12 cellular contexts compared by ENCODE assay signal in genomic region chr14:68681256-68681655, GRCh38.
DNase-seq lines count a peak whose midpoint lies in the region; ATAC-seq and TF ChIP-seq lines count a peak whose summit lies in the region.
"Had no signal": no experiment of that assay in that cellular context is flagged by ENCODE, and none has a peak within 500 bp of the region (broad histone marks: within the 10 kb centered on the region; RNA-seq: fewer than 3 reads in every experiment).

No MANE protein-coding gene starts in this region.

- intact Hi-C loops in adrenal gland (cut with DNase I), result loop anchor here in 1 of 2 donors (5.0 kb wide), 1 partner anchor 106 kb away; no protein-coding TSS in a partner anchor

- H3K9ac ChIP-seq in H9 (ENCODE audit: extremely low read depth, insufficient read length, low read length) (no peak overlapping the region), mesenchymal stem cell (ENCODE audit: low read length) (peak overlapping the region; percentile 83)

- no peak overlapping the region for H2AFZ ChIP-seq in H9 (ENCODE audit: low read length)
- H2AFZ ChIP-seq in mesenchymal stem cell (ENCODE audit: low read depth, low read length), result no peak overlapping the region

- H4K5ac ChIP-seq in H9 (ENCODE audit: insufficient read length, low read depth, low read length), result no peak overlapping the region

- H3K18ac ChIP-seq in H9 (ENCODE audit: insufficient read length, low read depth, low read length) (no peak overlapping the region), mesenchymal stem cell (ENCODE audit: low read depth in 1 of 2, low read length in 2 of 2) (peak overlapping the region; percentile 82 to 86)

- H3K4me3 ChIP-seq in adrenal gland (no peak overlapping the region), mesenchymal stem cell (ENCODE audit: insufficient read depth in 1 of 2, low read depth in 1 of 2, low read length in 2 of 2) (peak overlapping the region in 1 of 2 experiments; percentile 8), suprapubic skin (no peak overlapping the region)

- TF ChIP-seq POLR2A in adrenal gland (IDR thresholded peaks at IDR 0.05) (no peak), suprapubic skin (IDR thresholded peaks at IDR 0.05) (no peak)

- H4K8ac ChIP-seq in H9 (replicated peaks; ENCODE audit: insufficient read length, low read depth, low read length), result no peak overlapping the region
- peak overlapping the region; percentile 76 for H4K8ac ChIP-seq in mesenchymal stem cell (ENCODE audit: low read length)

- DNase-seq in H9 (no peak), adrenal gland (no peak), mesenchymal stem cell (no peak), suprapubic skin (ENCODE audit: low spot score in 2 of 2) (peak in 1 of 2 donors; percentile 49), DMS114 treated with DMSO at 0.1 percent for 48 hours (lab: John Stamatoyannopoulos, UW; ENCODE audit: unreplicated experiment) (no peak), anterior cingulate cortex (lab: John Stamatoyannopoulos, UW) (no peak)
- DNase-seq: activated T-cell treated with anti-CD3 and anti-CD28 coated beads, Interleukin-2, amount 50 U/mL, for 72 hours; mesendoderm; NCI-H1694 treated with DMSO at 0.1 percent for 48 hours; PC-3 had no signal

- no peak for TF ChIP-seq EP300 in suprapubic skin (IDR thresholded peaks at IDR 0.05)

- no peak overlapping the region for H3T11ph ChIP-seq in H9 (ENCODE audit: low read length)

- no CpG with 5 or more reads among the region's 6 CpGs for WGBS in H9 (ENCODE audit: extremely low coverage, insufficient read length, low lambda C conversion rate)
- 84 to 88% (median 85%) methylated on average over 6 of the region's 6 CpGs for WGBS in adrenal gland, 4 donors
- WGBS in mesenchymal stem cell, result 96% methylated on average over 6 of the region's 6 CpGs
- whole genome bisulfite sequencing in suprapubic skin, result 79% methylated on average over 6 of the region's 6 CpGs

- H3K23ac ChIP-seq in H9 (ENCODE audit: insufficient read length, low read depth, low read length), result no peak overlapping the region
- H3K23ac ChIP-seq in mesenchymal stem cell (ENCODE audit: low read length in 2 of 2), result no peak overlapping the region

- ATAC-seq in HG03095 (IDR thresholded peaks at IDR 0.05; ENCODE audit: unreplicated experiment), result no peak
- ATAC-seq: activated T-cell treated with anti-CD3 and anti-CD28 coated beads, Interleukin-2, amount 50 U/mL, for 72 hours; PC-3; stimulated activated effector memory CD8-positive, alpha-beta T cell treated with anti-CD3 and anti-CD28 coated beads, Interleukin-12 subunit alpha, Interleukin-12 subunit beta, amount 100 ng/mL, for 72 hours had no signal

- H3K79me2 ChIP-seq in H9 (ENCODE audit: insufficient read depth, low read length), result no peaks in the 10 kb centered on the region

- H2BK5ac ChIP-seq in H9 (ENCODE audit: insufficient read length, low read length) (no peak overlapping the region), mesenchymal stem cell (ENCODE audit: low read depth, low read length, poor library complexity, severe bottlenecking) (peak overlapping the region; percentile 9)

- H3K79me1 ChIP-seq in H9 (ENCODE audit: insufficient read depth, low read depth, low read length, poor library complexity, severe bottlenecking) (no peaks in the 10 kb centered on the region), mesenchymal stem cell (replicated peaks; ENCODE audit: low read length, poor library complexity, severe bottlenecking) (peaks cover 11% of the 10 kb centered on the region)

- H3K4me1 ChIP-seq in H9 (ENCODE audit: insufficient read depth, low read length) (peaks cover 5% of the 10 kb centered on the region), adrenal gland (replicated peaks in 1 of 2) (peaks cover 24 to 73% of the 10 kb centered on the region in 2 donors), mesenchymal stem cell (ENCODE audit: control insufficient read depth, insufficient read depth, low read depth, low read length) (peaks cover 28% of the 10 kb centered on the region), suprapubic skin (peaks cover 77% of the 10 kb centered on the region)

- H4K20me1 ChIP-seq in H9 (ENCODE audit: control insufficient read depth, insufficient read depth, insufficient read length), result no peaks in the 10 kb centered on the region

- H4K91ac ChIP-seq in H9 (ENCODE audit: insufficient read length, low read depth, low read length) (no peak overlapping the region), mesenchymal stem cell (ENCODE audit: low read length) (peak overlapping the region; percentile 91)

- H3K4me1 Mint-ChIP-seq in H9, result peaks cover 29 to 31% of the 10 kb centered on the region in 2 experiments

- H3K27ac ChIP-seq in H9 (ENCODE audit: insufficient read length, low read depth, low read length) (no peak overlapping the region), adrenal gland (peak overlapping the region in 3 of 5 donors; percentile 24 to 87 (median 76)), mesenchymal stem cell (ENCODE audit: low read length, poor library complexity, severe bottlenecking) (no peak overlapping the region), suprapubic skin (peak overlapping the region; percentile 88)

- H3K27me3 Mint-ChIP-seq in H9 (ENCODE audit: low read depth), result no peaks in the 10 kb centered on the region

- H3K36me3 ChIP-seq in adrenal gland (replicated peaks in 1 of 2) (no peaks in the 10 kb centered on the region), mesenchymal stem cell (ENCODE audit: control insufficient read depth in 1 of 2, insufficient read depth in 2 of 2, low read depth in 1 of 2, low read length in 2 of 2) (peaks cover 0 to 5% of the 10 kb centered on the region in 2 experiments), suprapubic skin (no peaks in the 10 kb centered on the region)

- H2BK120ac ChIP-seq in H9 (ENCODE audit: low read depth, low read length, poor library complexity, severe bottlenecking), result no peak overlapping the region
- peak overlapping the region; percentile 85 for H2BK120ac ChIP-seq in mesenchymal stem cell (ENCODE audit: low read depth, low read length)

- H3K56ac ChIP-seq in H9 (ENCODE audit: insufficient read length, low read depth, low read length), result no peak overlapping the region

- H2BK15ac ChIP-seq in H9 (ENCODE audit: low read depth, low read length) (peak overlapping the region; percentile 16; the same call in 1 of the 2 replicates), mesenchymal stem cell (ENCODE audit: low read depth, poor library complexity, severe bottlenecking) (peak overlapping the region; percentile 78)

- no peak overlapping the region for H3K14ac ChIP-seq in H9 (ENCODE audit: insufficient read depth, low read length)
- no peak overlapping the region for H3K14ac ChIP-seq in mesenchymal stem cell (ENCODE audit: low read length in 2 of 2)

- H3K23me2 ChIP-seq in H9 (ENCODE audit: insufficient read length, low read depth, low read length, poor library complexity, severe bottlenecking), result no peaks in the 10 kb centered on the region

- H3K9me3 ChIP-seq in H9 (ENCODE audit: control insufficient read depth, low read depth, low read length) (no peaks in the 10 kb centered on the region), adrenal gland (replicated peaks in 1 of 3) (no peaks in the 10 kb centered on the region), mesenchymal stem cell (ENCODE audit: control insufficient read depth, low read length) (no peaks in the 10 kb centered on the region), suprapubic skin (no peaks in the 10 kb centered on the region)

- no peak overlapping the region for H3K27ac Mint-ChIP-seq in H9
- H3K27ac Mint-ChIP-seq: stimulated activated effector memory CD8-positive, alpha-beta T cell treated with anti-CD3 and anti-CD28 coated beads, Interleukin-12 subunit alpha, Interleukin-12 subunit beta, amount 100 ng/mL, for 72 hours had no signal

- no peak overlapping the region for H3K4me3 Mint-ChIP-seq in H9
- H3K4me3 Mint-ChIP-seq: stimulated activated effector memory CD8-positive, alpha-beta T cell treated with anti-CD3 and anti-CD28 coated beads, Interleukin-12 subunit alpha, Interleukin-12 subunit beta, amount 100 ng/mL, for 72 hours had no signal

- H3K27me3 ChIP-seq in H9 (ENCODE audit: insufficient read depth, low read length), result no peaks in the 10 kb centered on the region
- H3K27me3 ChIP-seq in adrenal gland, result no peaks in the 10 kb centered on the region
- no peaks in the 10 kb centered on the region for H3K27me3 ChIP-seq in mesenchymal stem cell (ENCODE audit: control insufficient read depth in 1 of 2, insufficient read depth in 1 of 2, low read length in 2 of 2)
- no peaks in the 10 kb centered on the region for H3K27me3 ChIP-seq in suprapubic skin

- H2BK20ac ChIP-seq in H9 (ENCODE audit: low read depth, low read length, poor library complexity, severe bottlenecking), result no peak overlapping the region

- H3K9me3 Mint-ChIP-seq in H9, result no peaks in the 10 kb centered on the region
- H3K9me3 Mint-ChIP-seq: activated T-cell treated with anti-CD3 and anti-CD28 coated beads, Interleukin-2, amount 50 U/mL, for 72 hours; stimulated activated effector memory CD8-positive, alpha-beta T cell treated with anti-CD3 and anti-CD28 coated beads, Interleukin-12 subunit alpha, Interleukin-12 subunit beta, amount 100 ng/mL, for 72 hours had no signal

- H3K4me2 ChIP-seq in H9 (ENCODE audit: insufficient read depth, insufficient read length, low read length) (no peak overlapping the region), mesenchymal stem cell (ENCODE audit: low read length, poor library complexity, severe bottlenecking) (no peak overlapping the region)

- no peak for TF ChIP-seq CTCF in H9 (conservative IDR thresholded peaks at IDR 0.05)
- no peak for TF ChIP-seq CTCF in adrenal gland (IDR thresholded peaks at IDR 0.05)
- no peak for TF ChIP-seq CTCF in suprapubic skin (IDR thresholded peaks at IDR 0.05)

- no peaks in the 10 kb centered on the region; a peak in 1 of 7 replicates for H3K36me3 Mint-ChIP-seq in H9 (ENCODE audit: insufficient read depth in 1 of 3, low read depth in 3 of 3)

- H2AK5ac ChIP-seq in H9 (ENCODE audit: insufficient read length, low read length), result no peak overlapping the region
- peak overlapping the region; percentile 93 for H2AK5ac ChIP-seq in mesenchymal stem cell (ENCODE audit: low read length, severe bottlenecking)

- H3K4ac ChIP-seq in H9 (ENCODE audit: low read depth, low read length) (no peak overlapping the region), mesenchymal stem cell (ENCODE audit: low read depth in 1 of 2, low read length in 2 of 2) (peak overlapping the region; percentile 83 to 97)

- H2BK12ac ChIP-seq in H9 (ENCODE audit: insufficient read length, low read depth, low read length) (no peak overlapping the region), mesenchymal stem cell (ENCODE audit: low read length in 2 of 2) (peak overlapping the region; percentile 95 to 97)

Comparison
In these comparisons a context has a peak if more than half of its experiments do, and no peak if none do; other contexts are left out.
1. H3K27ac ChIP-seq: peak in adrenal gland (3 of 5) and suprapubic skin (single experiment); none in H9 (single experiment) and mesenchymal stem cell (single experiment).